Comparison of ENCODE assay signal across 8 cellular contexts in the genomic region with DNA sequence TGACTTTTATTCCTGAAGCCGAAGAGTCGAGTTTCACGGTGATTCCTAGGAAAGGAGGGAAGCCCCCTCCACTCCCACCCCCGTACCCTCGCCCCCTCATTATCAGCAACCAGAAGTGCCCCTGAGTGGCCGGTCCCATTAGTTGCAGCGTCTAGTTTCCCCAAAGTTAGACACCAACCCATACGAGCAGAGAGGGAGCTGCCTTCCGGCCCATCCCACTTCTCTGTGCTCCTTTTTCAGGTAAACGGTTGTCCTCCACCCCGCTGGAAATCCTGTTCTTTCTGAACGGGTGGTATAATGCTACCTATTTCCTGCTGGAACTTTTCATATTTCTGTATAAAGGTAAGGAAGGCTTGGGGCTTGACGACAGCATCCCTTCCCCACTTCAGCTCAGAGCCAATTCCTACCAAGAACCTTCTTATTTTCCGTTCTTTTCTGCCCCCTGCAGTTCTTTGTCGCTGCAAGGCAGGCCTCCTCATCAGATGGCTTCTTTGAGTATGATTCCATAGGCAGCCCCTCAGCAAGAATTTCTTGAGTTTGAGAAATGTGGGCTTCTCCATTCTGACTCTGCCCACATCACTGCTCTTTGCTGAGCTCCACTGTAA. TPM values are rescaled to one million over a fixed set of nuclear protein-coding genes. Genes with fewer than 3 reads are reported as not detected.
DNase-seq lines count a peak whose midpoint lies in the region; ATAC-seq and TF ChIP-seq lines count a peak whose summit lies in the region.

No MANE protein-coding gene starts in this region.

- DNase-seq in activated CD4-positive, alpha-beta T cell treated with anti-CD3 and anti-CD28 coated beads for 36 hours, result peak; percentile 35
- DNase-seq in activated CD4-positive, alpha-beta T cell treated with anti-CD3 and anti-CD28 coated beads for 48 hours, result no peak
- DNase-seq in MG63 (no peak), hepatocyte (ENCODE audit: low spot score) (peak; percentile 48), gastrocnemius medialis (no peak), NCI-H128 (lab: John Stamatoyannopoulos, UW; ENCODE audit: unreplicated experiment) (no peak), NCI-H345 (lab: John Stamatoyannopoulos, UW) (no peak)
- DNase-seq in activated naive CD8-positive, alpha-beta T cell treated with anti-CD3 and anti-CD28 coated beads for 36 hours, result no peak

- CTCF ChIA-PET in activated CD4-positive, alpha-beta T cell treated with anti-CD3 and anti-CD28 coated beads for 36 hours (lab: Charles Lee), result interaction anchor here (0.6 to 4.5 kb wide), 20 partner anchors 8 to 563 kb away, joined by 3 to 33 read pairs (median 6); a partner anchor contains a TSS

- no peaks in the 10 kb centered on the region for H3K9me3 Mint-ChIP-seq in activated CD4-positive, alpha-beta T cell treated with anti-CD3 and anti-CD28 coated beads for 36 hours (ENCODE audit: low read depth)
- no peaks in the 10 kb centered on the region for H3K9me3 Mint-ChIP-seq in activated naive CD8-positive, alpha-beta T cell treated with anti-CD3 and anti-CD28 coated beads for 36 hours

- peak overlapping the region; percentile 96 for H2AFZ ChIP-seq in hepatocyte

- H3K79me2 ChIP-seq in hepatocyte, result peaks cover 16% of the 10 kb centered on the region

- peak; percentile 50 for ATAC-seq in activated CD4-positive, alpha-beta T cell treated with anti-CD3 and anti-CD28 coated beads for 36 hours
- peak in 1 of 2 donors; percentile 37 for ATAC-seq in gastrocnemius medialis

- H3K27ac ChIP-seq in hepatocyte (peak overlapping the region; percentile 92), gastrocnemius medialis (peak overlapping the region; percentile 76 to 89 (median 86))

- POLR2A ChIA-PET in activated CD4-positive, alpha-beta T cell treated with anti-CD3 and anti-CD28 coated beads for 36 hours (lab: Charles Lee), result interaction anchor here (0.6 to 1.2 kb wide), 6 partner anchors 10 to 98 kb away, joined by 3 to 5 read pairs (median 4); a partner anchor contains a TSS

- peak overlapping the region; percentile 92 for H3K4me2 ChIP-seq in hepatocyte

- H3K4me1 ChIP-seq in hepatocyte (ENCODE audit: insufficient read depth) (peaks cover 11% of the 10 kb centered on the region), gastrocnemius medialis (peaks cover 9 to 18% of the 10 kb centered on the region in 2 donors)

- H3K9me2 ChIP-seq in hepatocyte (replicated peaks; ENCODE audit: insufficient read depth), result no peaks in the 10 kb centered on the region

- peak overlapping the region; percentile 82 for H3K4me3 ChIP-seq in MG63
- peak overlapping the region; percentile 94 for H3K4me3 ChIP-seq in hepatocyte
- H3K4me3 ChIP-seq in gastrocnemius medialis, result peak overlapping the region; percentile 89 to 93 (median 92)

- TF ChIP-seq CTCF in hepatocyte (IDR thresholded peaks at IDR 0.05; ENCODE audit: poor library complexity), result peak; percentile 36
- no peak for TF ChIP-seq CTCF in gastrocnemius medialis (IDR thresholded peaks at IDR 0.05 in 4 of 5, conservative IDR thresholded peaks at IDR 0.05 in 1 of 5)

- no peak for TF ChIP-seq POLR2A in gastrocnemius medialis (IDR thresholded peaks at IDR 0.05)

- H3K27ac Mint-ChIP-seq in activated CD4-positive, alpha-beta T cell treated with anti-CD3 and anti-CD28 coated beads for 36 hours, result peak overlapping the region; percentile 87
- H3K27ac Mint-ChIP-seq in activated naive CD8-positive, alpha-beta T cell treated with anti-CD3 and anti-CD28 coated beads for 36 hours, result peak overlapping the region; percentile 93

- in situ Hi-C loops in gastrocnemius medialis (cut with MboI; ENCODE audit: low sequenced_read_pairs in 4 of 4), result no loop called here

- H3K36me3 Mint-ChIP-seq in activated CD4-positive, alpha-beta T cell treated with anti-CD3 and anti-CD28 coated beads for 36 hours (ENCODE audit: low read depth), result peaks cover 10% of the 10 kb centered on the region
- H3K36me3 Mint-ChIP-seq in activated naive CD8-positive, alpha-beta T cell treated with anti-CD3 and anti-CD28 coated beads for 36 hours, result peaks cover 13% of the 10 kb centered on the region

- peaks cover 19% of the 10 kb centered on the region for H3K4me1 Mint-ChIP-seq in activated CD4-positive, alpha-beta T cell treated with anti-CD3 and anti-CD28 coated beads for 36 hours
- H3K4me1 Mint-ChIP-seq in activated naive CD8-positive, alpha-beta T cell treated with anti-CD3 and anti-CD28 coated beads for 36 hours, result peaks cover 21% of the 10 kb centered on the region

- H3K4me3 Mint-ChIP-seq in activated CD4-positive, alpha-beta T cell treated with anti-CD3 and anti-CD28 coated beads for 36 hours, result peak overlapping the region; percentile 84
- H3K4me3 Mint-ChIP-seq in activated naive CD8-positive, alpha-beta T cell treated with anti-CD3 and anti-CD28 coated beads for 36 hours, result peak overlapping the region; percentile 86

- intact Hi-C loops in activated CD4-positive, alpha-beta T cell treated with anti-CD3 and anti-CD28 coated beads for 36 hours (cut with DNase I, micrococcal nuclease), result loop anchor here (1.0 to 2.0 kb wide), 6 partner anchors 31 to 60 kb away; a partner anchor contains a TSS
- intact Hi-C loops in gastrocnemius medialis (cut with DNase I; ENCODE audit: low total_unique reads), result loop anchor here (1.0 kb wide), 1 partner anchor 37 kb away; a partner anchor contains a TSS

- H4K20me1 ChIP-seq in hepatocyte (ENCODE audit: insufficient read depth, poor library complexity, severe bottlenecking), result no peaks in the 10 kb centered on the region

- H3K36me3 ChIP-seq in MG63 (peaks cover 10% of the 10 kb centered on the region), hepatocyte (replicated peaks; ENCODE audit: insufficient read depth, low read depth) (no peaks in the 10 kb centered on the region), gastrocnemius medialis (peaks cover 0 to 32% of the 10 kb centered on the region in 2 donors)

- 12% methylated on average over 15 of the region's 15 CpGs for WGBS in hepatocyte (ENCODE audit: low lambda C conversion rate, missing lambda C conversion rate)

- H3K27me3 ChIP-seq in MG63 (no peaks in the 10 kb centered on the region), hepatocyte (no peaks in the 10 kb centered on the region), gastrocnemius medialis (no peaks in the 10 kb centered on the region)

- H3K27me3 Mint-ChIP-seq in activated CD4-positive, alpha-beta T cell treated with anti-CD3 and anti-CD28 coated beads for 36 hours, result no peaks in the 10 kb centered on the region
- no peaks in the 10 kb centered on the region for H3K27me3 Mint-ChIP-seq in activated naive CD8-positive, alpha-beta T cell treated with anti-CD3 and anti-CD28 coated beads for 36 hours

- no peaks in the 10 kb centered on the region for H3K9me3 ChIP-seq in MG63
- no peaks in the 10 kb centered on the region for H3K9me3 ChIP-seq in hepatocyte (ENCODE audit: low read depth)
- no peaks in the 10 kb centered on the region for H3K9me3 ChIP-seq in gastrocnemius medialis

RNA-seq across cellular contexts. Expression of a gene that starts 0.7 kb away (rescaled TPM):
- total RNA-seq in activated CD4-positive, alpha-beta T cell treated with anti-CD3 and anti-CD28 coated beads for 36 hours, result 1 to 10 TPM; 8.3 to 8.8 TPM
- 7.5 and 12.3 TPM in 2 replicates for total RNA-seq in MG63 (2014; rRNA removed; shearing (Covaris generic); ENCODE audit: low replicate concordance)
- 10 to 100 TPM; 12.6 to 14.0 TPM for total RNA-seq in activated naive CD8-positive, alpha-beta T cell treated with anti-CD3 and anti-CD28 coated beads for 36 hours
- total RNA-seq in hepatocyte (26.9 and 28.7 TPM in 2 replicates), gastrocnemius medialis (1 to 10 TPM; 2.6 to 8.5 (median 5.2) TPM)
- polyA plus RNA-seq in hepatocyte, result 20.5 and 21.1 TPM in 2 replicates

RNA-seq across cellular contexts. Expression of a gene that starts 30.9 kb away (rescaled TPM):
- total RNA-seq in activated CD4-positive, alpha-beta T cell treated with anti-CD3 and anti-CD28 coated beads for 36 hours, result 10 to 100 TPM; 38.6 to 56.5 TPM
- total RNA-seq in MG63 (2014; rRNA removed; shearing (Covaris generic); ENCODE audit: low replicate concordance), result 15.0 and 70.0 TPM in 2 replicates
- 10 to 100 TPM; 57.6 to 64.1 TPM for total RNA-seq in activated naive CD8-positive, alpha-beta T cell treated with anti-CD3 and anti-CD28 coated beads for 36 hours
- 26.4 and 32.8 TPM in 2 replicates for total RNA-seq in hepatocyte
- polyA plus RNA-seq in hepatocyte, result 36.5 and 48.6 TPM in 2 replicates
- 10 to 100 TPM in 3 of 4 donors, 1 to 10 TPM in 1; 9.4 to 18.4 (median 13.9) TPM for total RNA-seq in gastrocnemius medialis

RNA-seq across cellular contexts. Expression of a gene that starts 31.4 kb away (rescaled TPM):
- total RNA-seq in activated CD4-positive, alpha-beta T cell treated with anti-CD3 and anti-CD28 coated beads for 36 hours, result 10 to 100 TPM; 31.8 to 34.4 TPM
- 50.5 and 60.2 TPM in 2 replicates for total RNA-seq in MG63 (2014; rRNA removed; shearing (Covaris generic); ENCODE audit: low replicate concordance)
- total RNA-seq in activated naive CD8-positive, alpha-beta T cell treated with anti-CD3 and anti-CD28 coated beads for 36 hours, result 10 to 100 TPM; 41.1 to 41.6 TPM
- total RNA-seq in hepatocyte (34.8 and 37.2 TPM in 2 replicates), gastrocnemius medialis (10 to 100 TPM; 23.7 to 56.6 (median 26.4) TPM)
- polyA plus RNA-seq in hepatocyte, result 31.5 and 35.9 TPM in 2 replicates

RNA-seq across cellular contexts. Expression of a gene that starts 36.7 kb away (rescaled TPM):
- total RNA-seq in activated CD4-positive, alpha-beta T cell treated with anti-CD3 and anti-CD28 coated beads for 36 hours, result 100 to 1,000 TPM; 108 to 179 TPM
- total RNA-seq in MG63 (2014; rRNA removed; shearing (Covaris generic); ENCODE audit: low replicate concordance), result 26.0 and 40.3 TPM in 2 replicates
- 100 to 1,000 TPM; 123 to 139 TPM for total RNA-seq in activated naive CD8-positive, alpha-beta T cell treated with anti-CD3 and anti-CD28 coated beads for 36 hours
- total RNA-seq in hepatocyte, result 29.7 and 39.6 TPM in 2 replicates
- 27.5 and 29.0 TPM in 2 replicates for polyA plus RNA-seq in hepatocyte
- 100 to 1,000 TPM in 1 of 4 donors, 10 to 100 TPM in 3; 38.9 to 180 (median 42.5) TPM for total RNA-seq in gastrocnemius medialis

RNA-seq across cellular contexts. Expression of a gene that starts 36.8 kb away (rescaled TPM):
- 10 to 100 TPM; 23.6 to 33.6 TPM for total RNA-seq in activated CD4-positive, alpha-beta T cell treated with anti-CD3 and anti-CD28 coated beads for 36 hours
- total RNA-seq in MG63 (2014; rRNA removed; shearing (Covaris generic); ENCODE audit: low replicate concordance), result 18.2 and 35.5 TPM in 2 replicates
- 10 to 100 TPM; 41.7 to 44.4 TPM for total RNA-seq in activated naive CD8-positive, alpha-beta T cell treated with anti-CD3 and anti-CD28 coated beads for 36 hours
- total RNA-seq in hepatocyte (47.8 and 62.3 TPM in 2 replicates), gastrocnemius medialis (10 to 100 TPM; 32.1 to 84.4 (median 53.8) TPM)
- 72.0 and 74.3 TPM in 2 replicates for polyA plus RNA-seq in hepatocyte

Comparison
In these comparisons a context has a peak if more than half of its experiments do, and no peak if none do; other contexts are left out.
1. DNase-seq: peak in activated CD4-positive, alpha-beta T cell treated with anti-CD3 and anti-CD28 coated beads for 36 hours (single experiment) and hepatocyte (single experiment); none in activated CD4-positive, alpha-beta T cell treated with anti-CD3 and anti-CD28 coated beads for 48 hours (single experiment), MG63 (single experiment), activated naive CD8-positive, alpha-beta T cell treated with anti-CD3 and anti-CD28 coated beads for 36 hours (single experiment), gastrocnemius medialis (0 of 2), NCI-H128 (single experiment) and NCI-H345 (single experiment).
2. Peak in every context shown above with its lines, with median percentiles within 50 percentile points of each other: H3K4me3 ChIP-seq.